15 cellular contexts compared by ENCODE assay signal in genomic region chr1:6241107-6241886, GRCh38. TPM values are rescaled to one million over a fixed set of nuclear protein-coding genes. Genes with fewer than 3 reads are reported as not detected.
A peak's percentile ranks its signal among the peaks of the same experiment; 100 is the strongest.
DNase-seq lines count a peak whose midpoint lies in the region; ATAC-seq, FAIRE-seq and TF ChIP-seq lines count a peak whose summit lies in the region.
"Had no signal": no experiment of that assay in that cellular context is flagged by ENCODE, and none has a peak within 500 bp of the region (broad histone marks: within the 10 kb centered on the region; RNA-seq: fewer than 3 reads in every experiment).

No MANE protein-coding gene starts in this region.

- CTCF ChIA-PET in GM12878 (lab: Yijun Ruan, JAX): no interaction called here

- no peak for TF ChIP-seq EP300 in GM12878 (IDR thresholded peaks at IDR 0.05; ENCODE audit: borderline replicate concordance in 1 of 2, control insufficient read depth in 1 of 2, low read depth in 2 of 2, low read length in 2 of 2)

- in situ Hi-C loops in GM12878 (cut with MboI): no loop called here

- H3K27me3 Mint-ChIP-seq in memory B cell: peaks cover 21% of the 10 kb centered on the region
- H3K27me3 Mint-ChIP-seq in stimulated activated naive B cell treated with anti-CD40 and anti-IgM and Interleukin-4, amounts not matched to agents 10 μg/mL and 1 μg/mL and 100 μg/mL, for 72 hours: peaks cover 47 to 64% of the 10 kb centered on the region in 2 donors

- H3K4me1 ChIP-seq in cardiac muscle cell (ENCODE audit: low read depth) (peaks cover 17% of the 10 kb centered on the region), GM12878 (ENCODE audit: control insufficient read depth, insufficient read depth, low read length) (peaks cover 5% of the 10 kb centered on the region)

- SMC1A ChIA-PET in GM12878 (lab: Charles Lee; ENCODE audit: uncharacterized antibody, unreplicated experiment): no interaction called here

- H2AFZ ChIP-seq in GM12878 (ENCODE audit: control insufficient read depth, low read depth, low read length): no peak overlapping the region

- no peak for TF ChIP-seq CTCF in cardiac muscle cell (IDR thresholded peaks at IDR 0.05; ENCODE audit: low read depth, low read length)
- TF ChIP-seq CTCF in GM12878 (IDR thresholded peaks at IDR 0.05 in 2 of 3, conservative IDR thresholded peaks at IDR 0.05 in 1 of 3; ENCODE audit: control insufficient read depth in 2 of 3, extremely low read depth in 1 of 3, insufficient read depth in 1 of 3, low read depth in 3 of 3, low read length in 3 of 3): no peak

- TF ChIP-seq POLR2A in GM12878 (IDR thresholded peaks at IDR 0.05; ENCODE audit: low read depth, low read length): no peak

- H3K27ac Mint-ChIP-seq in memory B cell: peak overlapping the region; percentile 12
- peak overlapping the region; percentile 75 for H3K27ac Mint-ChIP-seq in stimulated activated naive B cell treated with anti-CD40 and anti-IgM and Interleukin-4, amounts not matched to agents 10 μg/mL and 1 μg/mL and 100 μg/mL, for 72 hours
- H3K27ac Mint-ChIP-seq: activated naive CD4-positive, alpha-beta T cell treated with anti-CD3 and anti-CD28 coated beads, Interleukin-2, amount 50 U/mL, for 72 hours had no signal

- POLR2A ChIA-PET in GM12878 (lab: Charles Lee): no interaction called here

- H3K4me3 ChIP-seq in cardiac muscle cell (peak overlapping the region; percentile 15), GM12878 (no peak overlapping the region)

- no peaks in the 10 kb centered on the region for H3K9me3 ChIP-seq in cardiac muscle cell (ENCODE audit: low read depth)
- H3K9me3 ChIP-seq in GM12878 (replicated peaks; ENCODE audit: control insufficient read depth, insufficient read depth, low read length): no peaks in the 10 kb centered on the region

- no peak for TF ChIP-seq RAD21 in GM12878 (IDR thresholded peaks at IDR 0.05; ENCODE audit: insufficient read depth, low read depth, low read length)

- intact Hi-C loops in left cardiac atrium (cut with DNase I): loop anchor here (5.0 to 10.0 kb wide), 5 partner anchors 34 to 189 kb away; partner anchors contain the start of gene RNF207 (in 1 of the 2)
- intact Hi-C loops in GM12878 (cut with micrococcal nuclease; ENCODE audit: unreplicated experiment): no loop called here

- H3K4me3 Mint-ChIP-seq in memory B cell: peak overlapping the region; percentile 18
- peak overlapping the region; percentile 65 for H3K4me3 Mint-ChIP-seq in stimulated activated naive B cell treated with anti-CD40 and anti-IgM and Interleukin-4, amounts not matched to agents 10 μg/mL and 1 μg/mL and 100 μg/mL, for 72 hours

- peaks cover 7% of the 10 kb centered on the region for H3K4me1 Mint-ChIP-seq in memory B cell
- H3K4me1 Mint-ChIP-seq in stimulated activated naive B cell treated with anti-CD40 and anti-IgM and Interleukin-4, amounts not matched to agents 10 μg/mL and 1 μg/mL and 100 μg/mL, for 72 hours: peaks cover 9 to 22% of the 10 kb centered on the region in 2 donors

- no peaks in the 10 kb centered on the region for H3K79me2 ChIP-seq in GM12878 (ENCODE audit: control insufficient read depth, insufficient read depth, low read length)

- DNase-seq in cardiac muscle cell (ENCODE audit: low read depth in 1 of 2, low spot score in 1 of 2): no peak
- DNase-seq in left cardiac atrium: no peak
- DNase-seq in GM12878 (ENCODE audit: low read depth, low spot score): no peak
- DNase-seq in memory B cell (ENCODE audit: low spot score in 2 of 2): no peak
- no peak for DNase-seq in stimulated activated naive B cell treated with anti-CD40 and anti-IgM and Interleukin-4, amounts not matched to agents 10 μg/mL and 1 μg/mL and 100 μg/mL, for 72 hours
- no peak for DNase-seq in iPS-NIHi11 (ENCODE audit: low spot score)
- DNase-seq: DND-41; midbrain; NCI-H1694; stimulated activated CD4-positive, alpha-beta T cell treated with anti-CD3 and anti-CD28 coated beads, Interleukin-2, amount 100 ng/mL, for 48 hours had no signal

- ATAC-seq in left cardiac atrium: no peak
- no peak for ATAC-seq in GM12878
- ATAC-seq in memory B cell (ENCODE audit: low read depth): no peak
- no peak for ATAC-seq in stimulated activated naive B cell treated with anti-CD40 and anti-IgM and Interleukin-4, amounts not matched to agents 10 μg/mL and 1 μg/mL and 100 μg/mL, for 72 hours (replicated peaks)
- ATAC-seq in GM19395 (IDR thresholded peaks at IDR 0.05; ENCODE audit: unreplicated experiment): no peak
- ATAC-seq in GM18511 (IDR thresholded peaks at IDR 0.05; ENCODE audit: unreplicated experiment): no peak
- ATAC-seq: activated naive CD4-positive, alpha-beta T cell treated with anti-CD3 and anti-CD28 coated beads, Interleukin-2, amount 50 U/mL, for 72 hours had no signal

- FAIRE-seq in GM12878 (lab: Jason Lieb, UNC): no peak
- FAIRE-seq: urothelium cell line had no signal

- no peaks in the 10 kb centered on the region for H3K36me3 Mint-ChIP-seq in memory B cell
- H3K36me3 Mint-ChIP-seq in stimulated activated naive B cell treated with anti-CD40 and anti-IgM and Interleukin-4, amounts not matched to agents 10 μg/mL and 1 μg/mL and 100 μg/mL, for 72 hours: no peaks in the 10 kb centered on the region

- no TSS peak for BruUV-seq in GM12878 (replicated peaks; lab: Mats Ljungman, UMichigan)

- no peak overlapping the region for H3K9ac ChIP-seq in GM12878 (ENCODE audit: control insufficient read depth, insufficient read depth, low read length)

- RAD21 ChIA-PET in GM12878 (lab: Charles Lee; ENCODE audit: unreplicated experiment): interaction anchor here (0.7 kb wide), 1 partner anchor 338 kb away, joined by 3 read pairs; the partner anchor contains the start of gene ZBTB48

- no peak overlapping the region for H3K4me2 ChIP-seq in GM12878 (ENCODE audit: control insufficient read depth, insufficient read depth)

- H3K36me3 ChIP-seq in cardiac muscle cell (no peaks in the 10 kb centered on the region), GM12878 (ENCODE audit: control insufficient read depth in 2 of 2, insufficient read depth in 2 of 2, low read length in 1 of 2) (no peaks in the 10 kb centered on the region)

- 19% methylated on average over 25 of the region's 33 CpGs for WGBS in GM12878 (ENCODE audit: insufficient coverage, insufficient replicate concordance, low lambda C conversion rate, missing lambda C conversion rate)

- H3K9me3 Mint-ChIP-seq in memory B cell: no peaks in the 10 kb centered on the region
- H3K9me3 Mint-ChIP-seq in stimulated activated naive B cell treated with anti-CD40 and anti-IgM and Interleukin-4, amounts not matched to agents 10 μg/mL and 1 μg/mL and 100 μg/mL, for 72 hours: no peaks in the 10 kb centered on the region
- H3K9me3 Mint-ChIP-seq: activated naive CD4-positive, alpha-beta T cell treated with anti-CD3 and anti-CD28 coated beads, Interleukin-2, amount 50 U/mL, for 72 hours had no signal

- peaks cover 76% of the 10 kb centered on the region for H3K27me3 ChIP-seq in cardiac muscle cell
- H3K27me3 ChIP-seq in GM12878 (replicated peaks in 1 of 2; ENCODE audit: control insufficient read depth in 2 of 2, insufficient read depth in 2 of 2, low read length in 1 of 2): peaks cover 17 to 24% of the 10 kb centered on the region in 2 experiments

- H3K27ac ChIP-seq in cardiac muscle cell (no peak overlapping the region), GM12878 (ENCODE audit: control insufficient read depth, insufficient read depth) (no peak overlapping the region)

- H4K20me1 ChIP-seq in GM12878 (ENCODE audit: control insufficient read depth, insufficient read depth): no peaks in the 10 kb centered on the region

RNA-seq across cellular contexts. Expression of gene HES3, which starts 2.7 kb away (rescaled TPM):
- total RNA-seq in cardiac muscle cell (not detected in 2 replicates), left cardiac atrium (not detected), GM12878 (2014; rRNA removed) (not detected in 2 replicates), GM12878 (2014; rRNA removed; fragmentation: Illumina TruSeq; extraction: Trizol) (not detected in 2 replicates), GM12878 (2021) (not detected in 2 replicates)
- polyA plus RNA-seq in cardiac muscle cell (not detected in 2 replicates), GM12878 (2011; rRNA removed) (not detected in 2 replicates), GM12878 (2014; fragmentation: Illumina TruSeq; extraction: Trizol) (not detected in 2 replicates), GM12878 (2014; fragmentation: Nextera tagmentation; extraction: Ambion mirVana) (not detected), GM12878 (2014; rRNA removed) (not detected in 2 replicates), GM12878 (2016; fragmentation: Nextera tagmentation; extraction: Ambion mirVana) (not detected)
- total RNA-seq in GM12878 (2013; cell fraction: nucleolus; rRNA removed): not detected in 2 replicates
- polyA plus RNA-seq in GM12878 (2011; ENCODE audit: low read depth): not detected
- polyA plus RNA-seq in GM12878 (2011; cell fraction: cytosol; rRNA removed): not detected in 2 replicates
- polyA plus RNA-seq in GM12878 (2011; cell fraction: nucleus; rRNA removed): not detected in 2 replicates
- polyA plus RNA-seq in GM12878 (2012): not detected in 2 replicates
- not detected in 2 replicates for polyA minus RNA-seq in GM12878 (2011; rRNA and poly(A)+ RNA removed)
- polyA minus RNA-seq in GM12878 (2011; cell fraction: cytosol; rRNA and poly(A)+ RNA removed): not detected in 2 replicates
- polyA minus RNA-seq in GM12878 (2011; cell fraction: nucleus; rRNA and poly(A)+ RNA removed): not detected in 2 replicates
- total RNA-seq: activated naive CD4-positive, alpha-beta T cell treated with anti-CD3 and anti-CD28 coated beads, Interleukin-2, amount 50 U/mL, for 72 hours; dermis microvascular lymphatic vessel endothelial cell had no signal

RNA-seq across cellular contexts. Expression of gene ICMT, which starts 5.5 kb away (rescaled TPM):
- 45.4 and 72.2 TPM in 2 replicates for total RNA-seq in cardiac muscle cell
- 40.6 and 54.3 TPM in 2 replicates for polyA plus RNA-seq in cardiac muscle cell
- 10 to 100 TPM; 56.9 to 61.1 TPM for total RNA-seq in left cardiac atrium
- total RNA-seq in GM12878 (2013; cell fraction: nucleolus; rRNA removed): 11.9 and 13.4 TPM in 2 replicates
- total RNA-seq in GM12878 (2014; rRNA removed): 50.8 and 52.2 TPM in 2 replicates
- 33.9 and 37.4 TPM in 2 replicates for total RNA-seq in GM12878 (2014; rRNA removed; fragmentation: Illumina TruSeq; extraction: Trizol)
- 48.3 and 50.4 TPM in 2 replicates for total RNA-seq in GM12878 (2021)
- polyA plus RNA-seq in GM12878 (2011; ENCODE audit: low read depth): 23.4 TPM
- polyA plus RNA-seq in GM12878 (2011; rRNA removed): 31.1 and 31.7 TPM in 2 replicates
- 28.3 and 31.8 TPM in 2 replicates for polyA plus RNA-seq in GM12878 (2011; cell fraction: cytosol; rRNA removed)
- polyA plus RNA-seq in GM12878 (2011; cell fraction: nucleus; rRNA removed): 12.1 and 15.0 TPM in 2 replicates
- 16.8 and 18.8 TPM in 2 replicates for polyA plus RNA-seq in GM12878 (2012)
- polyA plus RNA-seq in GM12878 (2014; fragmentation: Illumina TruSeq; extraction: Trizol): 31.2 and 39.4 TPM in 2 replicates
- 1 to 10 TPM; 3.8 to 5.5 TPM for polyA plus RNA-seq in GM12878 (2014; fragmentation: Nextera tagmentation; extraction: Ambion mirVana)
- 43.2 and 45.4 TPM in 2 replicates for polyA plus RNA-seq in GM12878 (2014; rRNA removed)
- 10 to 100 TPM; 50.3 to 55.7 TPM for polyA plus RNA-seq in GM12878 (2016; fragmentation: Nextera tagmentation; extraction: Ambion mirVana)
- 30.7 and 36.5 TPM in 2 replicates for polyA minus RNA-seq in GM12878 (2011; rRNA and poly(A)+ RNA removed)
- polyA minus RNA-seq in GM12878 (2011; cell fraction: cytosol; rRNA and poly(A)+ RNA removed): 13.4 and 17.8 TPM in 2 replicates
- 5.3 and 12.0 TPM in 2 replicates for polyA minus RNA-seq in GM12878 (2011; cell fraction: nucleus; rRNA and poly(A)+ RNA removed)

RNA-seq across cellular contexts. Expression of gene GPR153, which starts 19.6 kb away (rescaled TPM):
- total RNA-seq in cardiac muscle cell (22.7 and 32.7 TPM in 2 replicates), left cardiac atrium (10 to 100 TPM in 1 of 2 donors, 1 to 10 TPM in 1; 9.7 to 10.5 TPM), GM12878 (2014; rRNA removed) (1.1 and 1.6 TPM in 2 replicates), GM12878 (2014; rRNA removed; fragmentation: Illumina TruSeq; extraction: Trizol) (0.45 and 0.74 TPM in 2 replicates), GM12878 (2021) (2.2 and 2.4 TPM in 2 replicates)
- polyA plus RNA-seq in cardiac muscle cell (21.0 and 30.3 TPM in 2 replicates), GM12878 (2011; rRNA removed) (0.33 and 0.92 TPM in 2 replicates), GM12878 (2014; fragmentation: Illumina TruSeq; extraction: Trizol) (0.29 and 0.63 TPM in 2 replicates), GM12878 (2014; fragmentation: Nextera tagmentation; extraction: Ambion mirVana) (under 1 TPM; 0.05 to 0.11 TPM), GM12878 (2014; rRNA removed) (1.3 and 1.5 TPM in 2 replicates), GM12878 (2016; fragmentation: Nextera tagmentation; extraction: Ambion mirVana) (under 1 TPM; 0.04 to 0.05 TPM)
- total RNA-seq in GM12878 (2013; cell fraction: nucleolus; rRNA removed): 16.3 and 18.1 TPM in 2 replicates
- 0.71 TPM for polyA plus RNA-seq in GM12878 (2011; ENCODE audit: low read depth)
- polyA plus RNA-seq in GM12878 (2011; cell fraction: cytosol; rRNA removed): 1.7 and 2.6 TPM in 2 replicates
- polyA plus RNA-seq in GM12878 (2011; cell fraction: nucleus; rRNA removed): 3.9 and 4.2 TPM in 2 replicates
- 2.1 and 2.9 TPM in 2 replicates for polyA plus RNA-seq in GM12878 (2012)
- polyA minus RNA-seq in GM12878 (2011; rRNA and poly(A)+ RNA removed): 1.7 and 3.0 TPM in 2 replicates
- polyA minus RNA-seq in GM12878 (2011; cell fraction: cytosol; rRNA and poly(A)+ RNA removed): 1.1 TPM in 2 replicates
- polyA minus RNA-seq in GM12878 (2011; cell fraction: nucleus; rRNA and poly(A)+ RNA removed): 1.7 and 2.1 TPM in 2 replicates

RNA-seq across cellular contexts. Expression of gene RNF207, which starts 35.4 kb away (rescaled TPM):
- total RNA-seq in cardiac muscle cell: 198 and 273 TPM in 2 replicates
- polyA plus RNA-seq in cardiac muscle cell: 166 and 180 TPM in 2 replicates
- total RNA-seq in left cardiac atrium: 10 to 100 TPM; 35.8 to 38.3 TPM
- total RNA-seq in GM12878 (2013; cell fraction: nucleolus; rRNA removed): 499 and 514 TPM in 2 replicates
- 15.2 and 18.0 TPM in 2 replicates for total RNA-seq in GM12878 (2014; rRNA removed)
- 7.8 and 8.9 TPM in 2 replicates for total RNA-seq in GM12878 (2014; rRNA removed; fragmentation: Illumina TruSeq; extraction: Trizol)
- 23.2 and 27.0 TPM in 2 replicates for total RNA-seq in GM12878 (2021)
- 5.4 TPM for polyA plus RNA-seq in GM12878 (2011; ENCODE audit: low read depth)
- 17.2 and 36.4 TPM in 2 replicates for polyA plus RNA-seq in GM12878 (2011; rRNA removed)
- polyA plus RNA-seq in GM12878 (2011; cell fraction: cytosol; rRNA removed): 30.4 and 130 TPM in 2 replicates
- 329 and 490 TPM in 2 replicates for polyA plus RNA-seq in GM12878 (2011; cell fraction: nucleus; rRNA removed)
- 11.5 and 15.2 TPM in 2 replicates for polyA plus RNA-seq in GM12878 (2012)
- 9.4 and 13.3 TPM in 2 replicates for polyA plus RNA-seq in GM12878 (2014; fragmentation: Illumina TruSeq; extraction: Trizol)
- polyA plus RNA-seq in GM12878 (2014; fragmentation: Nextera tagmentation; extraction: Ambion mirVana): 1 to 10 TPM; 1.7 to 3.6 TPM
- 33.4 and 43.5 TPM in 2 replicates for polyA plus RNA-seq in GM12878 (2014; rRNA removed)
- polyA plus RNA-seq in GM12878 (2016; fragmentation: Nextera tagmentation; extraction: Ambion mirVana): 10 to 100 TPM in 1 of 2 experiments, 1 to 10 TPM in 1; 8.6 to 12.8 TPM
- polyA minus RNA-seq in GM12878 (2011; rRNA and poly(A)+ RNA removed): 28.8 and 34.0 TPM in 2 replicates
- polyA minus RNA-seq in GM12878 (2011; cell fraction: cytosol; rRNA and poly(A)+ RNA removed): 8.2 and 12.4 TPM in 2 replicates
- polyA minus RNA-seq in GM12878 (2011; cell fraction: nucleus; rRNA and poly(A)+ RNA removed): 78.3 and 123 TPM in 2 replicates

RNA-seq across cellular contexts. Expression of gene RPL22, which starts 41.9 kb away (rescaled TPM):
- total RNA-seq in cardiac muscle cell (101 and 132 TPM in 2 replicates), left cardiac atrium (100 to 1,000 TPM; 264 to 275 TPM), GM12878 (2014; rRNA removed) (191 and 240 TPM in 2 replicates), GM12878 (2014; rRNA removed; fragmentation: Illumina TruSeq; extraction: Trizol) (435 and 466 TPM in 2 replicates), GM12878 (2021) (437 and 439 TPM in 2 replicates)
- polyA plus RNA-seq in cardiac muscle cell (123 and 130 TPM in 2 replicates), GM12878 (2011; rRNA removed) (424 and 754 TPM in 2 replicates), GM12878 (2014; fragmentation: Illumina TruSeq; extraction: Trizol) (479 and 560 TPM in 2 replicates), GM12878 (2014; fragmentation: Nextera tagmentation; extraction: Ambion mirVana) (100 to 1,000 TPM; 437 to 560 TPM), GM12878 (2014; rRNA removed) (295 and 340 TPM in 2 replicates), GM12878 (2016; fragmentation: Nextera tagmentation; extraction: Ambion mirVana) (100 to 1,000 TPM; 302 to 303 TPM)
- 78.4 and 86.2 TPM in 2 replicates for total RNA-seq in GM12878 (2013; cell fraction: nucleolus; rRNA removed)
- polyA plus RNA-seq in GM12878 (2011; ENCODE audit: low read depth): 586 TPM
- 89.5 and 93.5 TPM in 2 replicates for polyA plus RNA-seq in GM12878 (2011; cell fraction: cytosol; rRNA removed)
- polyA plus RNA-seq in GM12878 (2011; cell fraction: nucleus; rRNA removed): 64.1 and 66.3 TPM in 2 replicates
- 1,465 and 2,074 TPM in 2 replicates for polyA plus RNA-seq in GM12878 (2012)
- polyA minus RNA-seq in GM12878 (2011; rRNA and poly(A)+ RNA removed): 51.5 and 55.5 TPM in 2 replicates
- polyA minus RNA-seq in GM12878 (2011; cell fraction: cytosol; rRNA and poly(A)+ RNA removed): 40.6 and 55.2 TPM in 2 replicates
- polyA minus RNA-seq in GM12878 (2011; cell fraction: nucleus; rRNA and poly(A)+ RNA removed): 19.2 and 29.6 TPM in 2 replicates
